In genomic region chr1:225318706-225319575, GRCh38 we compare ENCODE assay signal across 8 cellular contexts.
DNase-seq lines count a peak whose midpoint lies in the region; FAIRE-seq and TF ChIP-seq lines count a peak whose summit lies in the region.

No MANE protein-coding gene starts in this region.

- H3K9ac ChIP-seq in KMS-11 (no peak overlapping the region), endothelial cell of umbilical vein (replicated peaks; ENCODE audit: extremely low read depth, insufficient read depth, low read length) (no peak overlapping the region)

- H3K4me1 ChIP-seq in KMS-11 (ENCODE audit: low read depth, poor library complexity, severe bottlenecking): no peaks in the 10 kb centered on the region
- no peaks in the 10 kb centered on the region for H3K4me1 ChIP-seq in endothelial cell of umbilical vein (ENCODE audit: control insufficient read depth, extremely low read depth, insufficient read depth, low read length)

- CTCF ChIA-PET in RWPE1 (lab: Yijun Ruan, JAX): interaction anchor here (0.5 to 2.3 kb wide), 24 partner anchors 9 to 669 kb away, joined by 3 to 23 read pairs (median 3); no protein-coding TSS in a partner anchor
- CTCF ChIA-PET in endothelial cell of umbilical vein (lab: Charles Lee): interaction anchor here (0.6 to 3.0 kb wide), 32 partner anchors 11 to 668 kb away, joined by 3 to 55 read pairs (median 4); no protein-coding TSS in a partner anchor

- intact Hi-C loops in endothelial cell of umbilical vein (cut with micrococcal nuclease): loop anchor here (1.0 to 5.0 kb wide), 2 partner anchors 24 to 108 kb away; partner anchors contain the start of gene LBR

- H4K20me1 ChIP-seq in KMS-11 (ENCODE audit: insufficient read depth) (no peaks in the 10 kb centered on the region), endothelial cell of umbilical vein (replicated peaks; ENCODE audit: control insufficient read depth, extremely low read depth, insufficient read depth, low read length) (no peaks in the 10 kb centered on the region)

- in situ Hi-C loops in ACHN (cut with HindIII; ENCODE audit: low pct_ligation_motif_present, low pct_unique_long_range_greater_than_20kb, low sequenced_read_pairs): no loop called here

- TF ChIP-seq CTCF in KMS-11 (conservative IDR thresholded peaks at IDR 0.05; ENCODE audit: low read depth, low read length) (peak; percentile 92), RWPE1 (conservative IDR thresholded peaks at IDR 0.05; ENCODE audit: low read depth) (peak; percentile 81), endothelial cell of umbilical vein (IDR thresholded peaks at IDR 0.05; ENCODE audit: extremely low read depth in 1 of 2, insufficient read depth in 1 of 2, low read depth in 1 of 2, low read length in 2 of 2) (peak; percentile 66 to 69)

- peak; percentile 82 for FAIRE-seq in endothelial cell of umbilical vein (lab: Jason Lieb, UNC)

- no TSS peak for BruUV-seq in endothelial cell of umbilical vein (replicated peaks; lab: Mats Ljungman, UMichigan)

- dilution Hi-C loops in endothelial cell of umbilical vein (cut with MboI; ENCODE audit: extremely low pct_ligation_motif_present, low sequenced_read_pairs): no loop called here

- H3K4me2 ChIP-seq in KMS-11: no peak overlapping the region
- H3K4me2 ChIP-seq in endothelial cell of umbilical vein (ENCODE audit: insufficient read depth, low read length): no peak overlapping the region

- H3K79me2 ChIP-seq in KMS-11 (ENCODE audit: insufficient read depth, low read depth) (no peaks in the 10 kb centered on the region), endothelial cell of umbilical vein (ENCODE audit: control insufficient read depth, insufficient read depth, low read length) (no peaks in the 10 kb centered on the region)

- no peaks in the 10 kb centered on the region for H3K9me1 ChIP-seq in endothelial cell of umbilical vein (replicated peaks; ENCODE audit: control insufficient read depth, extremely low read depth, insufficient read depth, low read length)

- no peak for TF ChIP-seq POLR2A in endothelial cell of umbilical vein (IDR thresholded peaks at IDR 0.05; ENCODE audit: low read depth, low read length)

- H3K27me3 ChIP-seq in KMS-11 (ENCODE audit: insufficient read depth, low read depth) (no peaks in the 10 kb centered on the region), endothelial cell of umbilical vein (ENCODE audit: control insufficient read depth in 2 of 2, insufficient read depth in 2 of 2, low read length in 2 of 2) (no peaks in the 10 kb centered on the region)

- no peaks in the 10 kb centered on the region for H3K9me3 ChIP-seq in endothelial cell of umbilical vein (replicated peaks; ENCODE audit: control insufficient read depth, insufficient read depth, low read length)

- H2AFZ ChIP-seq in KMS-11 (ENCODE audit: low read depth) (no peak overlapping the region), endothelial cell of umbilical vein (ENCODE audit: low read depth, low read length) (no peak overlapping the region)

- H3K36me3 ChIP-seq in KMS-11 (ENCODE audit: insufficient read depth) (no peaks in the 10 kb centered on the region), endothelial cell of umbilical vein (ENCODE audit: control insufficient read depth in 2 of 2, extremely low read depth in 1 of 2, insufficient read depth in 2 of 2, low read length in 2 of 2) (no peaks in the 10 kb centered on the region)

- H3K4me3 ChIP-seq in KMS-11 (IDR thresholded peaks at IDR 0.05; ENCODE audit: insufficient read depth, low read depth, low read length) (no peak overlapping the region), endothelial cell of umbilical vein (replicated peaks in 1 of 3; ENCODE audit: insufficient read depth in 1 of 3, low read depth in 1 of 3, low read length in 3 of 3) (no peak overlapping the region)

- DNase-seq in ACHN (peak; percentile 73), GM03348 (ENCODE audit: low spot score) (peak; percentile 63), H4 (ENCODE audit: low spot score) (peak; percentile 51), RWPE1 (ENCODE audit: low spot score) (peak; percentile 72), endothelial cell of umbilical vein (ENCODE audit: low read depth, low spot score) (peak; percentile 38), mucosa of gallbladder (ENCODE audit: low spot score) (peak; percentile 29)
- no peak for DNase-seq in effector CD4-positive, alpha-beta T cell

- no peak overlapping the region for H3K27ac ChIP-seq in KMS-11
- no peak overlapping the region for H3K27ac ChIP-seq in RWPE1
- H3K27ac ChIP-seq in endothelial cell of umbilical vein (ENCODE audit: insufficient read depth, low read depth, low read length): no peak overlapping the region

- POLR2A ChIA-PET in RWPE1 (lab: Yijun Ruan, JAX; ENCODE audit: low non-redundant PET) (no interaction called here), endothelial cell of umbilical vein (lab: Charles Lee) (no interaction called here)

TF ChIP-seq in endothelial cell of umbilical vein, 7 proteins besides CTCF, POLR2A, EP300 and RAD21:
- TF ChIP-seq EZH2 (IDR thresholded peaks at IDR 0.05; ENCODE audit: borderline replicate concordance, low read depth, low read length, severe bottlenecking): no peak
